ENCODE assay signal across 1 cellular context in genomic region chr7:99833289-99833877, GRCh38.
TF ChIP-seq lines count a peak whose summit lies in the region.

No MANE protein-coding gene starts in this region.

TF ChIP-seq in K562, 482 proteins besides CTCF, POLR2A, EP300 and RAD21 (continued from another document and continues in another):
- TF ChIP-seq TRIM25 (IDR thresholded peaks at IDR 0.05; ENCODE audit: borderline replicate concordance) (no peak), BCL6 (CRISPR knock-in tag; IDR thresholded peaks at IDR 0.05) (no peak), ELF2 (CRISPR knock-in tag; IDR thresholded peaks at IDR 0.05) (no peak), KAT2B (IDR thresholded peaks at IDR 0.05; ENCODE audit: low read depth, low read length) (no peak), CGGBP1 (CRISPR knock-in tag; IDR thresholded peaks at IDR 0.05) (no peak), FOXA1 (IDR thresholded peaks at IDR 0.05; ENCODE audit: borderline replicate concordance) (no peak), SAFB2 (IDR thresholded peaks at IDR 0.05; ENCODE audit: borderline replicate concordance, low read depth, low read length, severe bottlenecking) (no peak), ZNF507 (tag; conservative IDR thresholded peaks at IDR 0.05) (no peak), CLOCK (CRISPR knock-in tag; IDR thresholded peaks at IDR 0.05; ENCODE audit: borderline replicate concordance) (no peak), RFX7 (CRISPR knock-in tag; IDR thresholded peaks at IDR 0.05) (no peak), BRD4 (IDR thresholded peaks at IDR 0.05) (peak; percentile 76), SAFB (IDR thresholded peaks at IDR 0.05; ENCODE audit: borderline replicate concordance, low read depth, low read length) (no peak), PRMT5 (CRISPR knock-in tag; IDR thresholded peaks at IDR 0.05) (no peak), CEBPB (tag; IDR thresholded peaks at IDR 0.05) (peak; percentile 95), ZNF668 (CRISPR knock-in tag; IDR thresholded peaks at IDR 0.05) (no peak), PYGO2 (tag; IDR thresholded peaks at IDR 0.05) (no peak), DNMT1 (IDR thresholded peaks at IDR 0.05) (peak; percentile 42; the same call in 1 of the 2 replicates), XRCC4 (IDR thresholded peaks at IDR 0.05; ENCODE audit: extremely low read depth, insufficient read depth, insufficient read length) (no peak), BRF2 (IDR thresholded peaks at IDR 0.05; ENCODE audit: borderline replicate concordance, insufficient read depth, insufficient read length) (no peak), PTTG1 (tag; IDR thresholded peaks at IDR 0.05; ENCODE audit: low read depth) (no peak), ZNF780A (CRISPR knock-in tag; IDR thresholded peaks at IDR 0.05) (no peak), E4F1 (CRISPR knock-in tag; IDR thresholded peaks at IDR 0.05; ENCODE audit: borderline replicate concordance) (no peak), POLR3G (IDR thresholded peaks at IDR 0.05; ENCODE audit: extremely low read depth, insufficient read length, insufficient replicate concordance) (no peak), ZNF224 (CRISPR knock-in tag; IDR thresholded peaks at IDR 0.05) (no peak), BACH1 (tag; IDR thresholded peaks at IDR 0.05) (no peak; the same call in 1 of the 2 replicates), ZBTB8A (IDR thresholded peaks at IDR 0.05; ENCODE audit: partially characterized antibody) (no peak), RBM39 (optimal IDR thresholded peaks at IDR 0.05; ENCODE audit: low read depth, low read length) (no peak), CREM (IDR thresholded peaks at IDR 0.05; ENCODE audit: low read depth) (peak; percentile 87), KAT7 (CRISPR knock-in tag; IDR thresholded peaks at IDR 0.05; ENCODE audit: borderline replicate concordance) (no peak), TRIM28 (IDR thresholded peaks at IDR 0.05) (no peak; the same call in none of the 2 replicates), MAZ (CRISPR knock-in tag; conservative IDR thresholded peaks at IDR 0.05 in 1 of 2, IDR thresholded peaks at IDR 0.05 in 1 of 2) (peak; percentile 52 to 66; a peak in 2 of 4 replicates), SMAD4 (CRISPR knock-in tag; conservative IDR thresholded peaks at IDR 0.05) (peak; percentile 97), BRCA1 (IDR thresholded peaks at IDR 0.05) (no peak), BRCA1 (CRISPR knock-in tag; IDR thresholded peaks at IDR 0.05) (no peak), DPF2 (IDR thresholded peaks at IDR 0.05) (peak; percentile 99), BCOR (IDR thresholded peaks at IDR 0.05) (peak; percentile 81), ERF (CRISPR knock-in tag; IDR thresholded peaks at IDR 0.05) (no peak), HNRNPLL (IDR thresholded peaks at IDR 0.05; ENCODE audit: low read depth, low read length, poor library complexity, severe bottlenecking) (no peak)
- TF ChIP-seq, protein P1, sequence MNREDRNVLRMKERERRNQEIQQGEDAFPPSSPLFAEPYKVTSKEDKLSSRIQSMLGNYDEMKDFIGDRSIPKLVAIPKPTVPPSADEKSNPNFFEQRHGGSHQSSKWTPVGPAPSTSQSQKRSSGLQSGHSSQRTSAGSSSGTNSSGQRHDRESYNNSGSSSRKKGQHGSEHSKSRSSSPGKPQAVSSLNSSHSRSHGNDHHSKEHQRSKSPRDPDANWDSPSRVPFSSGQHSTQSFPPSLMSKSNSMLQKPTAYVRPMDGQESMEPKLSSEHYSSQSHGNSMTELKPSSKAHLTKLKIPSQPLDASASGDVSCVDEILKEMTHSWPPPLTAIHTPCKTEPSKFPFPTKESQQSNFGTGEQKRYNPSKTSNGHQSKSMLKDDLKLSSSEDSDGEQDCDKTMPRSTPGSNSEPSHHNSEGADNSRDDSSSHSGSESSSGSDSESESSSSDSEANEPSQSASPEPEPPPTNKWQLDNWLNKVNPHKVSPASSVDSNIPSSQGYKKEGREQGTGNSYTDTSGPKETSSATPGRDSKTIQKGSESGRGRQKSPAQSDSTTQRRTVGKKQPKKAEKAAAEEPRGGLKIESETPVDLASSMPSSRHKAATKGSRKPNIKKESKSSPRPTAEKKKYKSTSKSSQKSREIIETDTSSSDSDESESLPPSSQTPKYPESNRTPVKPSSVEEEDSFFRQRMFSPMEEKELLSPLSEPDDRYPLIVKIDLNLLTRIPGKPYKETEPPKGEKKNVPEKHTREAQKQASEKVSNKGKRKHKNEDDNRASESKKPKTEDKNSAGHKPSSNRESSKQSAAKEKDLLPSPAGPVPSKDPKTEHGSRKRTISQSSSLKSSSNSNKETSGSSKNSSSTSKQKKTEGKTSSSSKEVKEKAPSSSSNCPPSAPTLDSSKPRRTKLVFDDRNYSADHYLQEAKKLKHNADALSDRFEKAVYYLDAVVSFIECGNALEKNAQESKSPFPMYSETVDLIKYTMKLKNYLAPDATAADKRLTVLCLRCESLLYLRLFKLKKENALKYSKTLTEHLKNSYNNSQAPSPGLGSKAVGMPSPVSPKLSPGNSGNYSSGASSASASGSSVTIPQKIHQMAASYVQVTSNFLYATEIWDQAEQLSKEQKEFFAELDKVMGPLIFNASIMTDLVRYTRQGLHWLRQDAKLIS (CRISPR knock-in tag; IDR thresholded peaks at IDR 0.05) = peak; percentile 67; the same call in 1 of the 2 replicates
- TF ChIP-seq, protein P2, sequence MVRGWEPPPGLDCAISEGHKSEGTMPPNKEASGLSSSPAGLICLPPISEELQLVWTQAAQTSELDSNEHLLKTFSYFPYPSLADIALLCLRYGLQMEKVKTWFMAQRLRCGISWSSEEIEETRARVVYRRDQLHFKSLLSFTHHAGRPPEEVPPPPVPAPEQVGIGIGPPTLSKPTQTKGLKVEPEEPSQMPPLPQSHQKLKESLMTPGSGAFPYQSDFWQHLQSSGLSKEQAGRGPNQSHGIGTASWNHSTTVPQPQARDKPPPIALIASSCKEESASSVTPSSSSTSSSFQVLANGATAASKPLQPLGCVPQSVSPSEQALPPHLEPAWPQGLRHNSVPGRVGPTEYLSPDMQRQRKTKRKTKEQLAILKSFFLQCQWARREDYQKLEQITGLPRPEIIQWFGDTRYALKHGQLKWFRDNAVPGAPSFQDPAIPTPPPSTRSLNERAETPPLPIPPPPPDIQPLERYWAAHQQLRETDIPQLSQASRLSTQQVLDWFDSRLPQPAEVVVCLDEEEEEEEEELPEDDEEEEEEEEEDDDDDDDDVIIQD (CRISPR knock-in tag; IDR thresholded peaks at IDR 0.05) = no peak
- TF ChIP-seq, protein P3, sequence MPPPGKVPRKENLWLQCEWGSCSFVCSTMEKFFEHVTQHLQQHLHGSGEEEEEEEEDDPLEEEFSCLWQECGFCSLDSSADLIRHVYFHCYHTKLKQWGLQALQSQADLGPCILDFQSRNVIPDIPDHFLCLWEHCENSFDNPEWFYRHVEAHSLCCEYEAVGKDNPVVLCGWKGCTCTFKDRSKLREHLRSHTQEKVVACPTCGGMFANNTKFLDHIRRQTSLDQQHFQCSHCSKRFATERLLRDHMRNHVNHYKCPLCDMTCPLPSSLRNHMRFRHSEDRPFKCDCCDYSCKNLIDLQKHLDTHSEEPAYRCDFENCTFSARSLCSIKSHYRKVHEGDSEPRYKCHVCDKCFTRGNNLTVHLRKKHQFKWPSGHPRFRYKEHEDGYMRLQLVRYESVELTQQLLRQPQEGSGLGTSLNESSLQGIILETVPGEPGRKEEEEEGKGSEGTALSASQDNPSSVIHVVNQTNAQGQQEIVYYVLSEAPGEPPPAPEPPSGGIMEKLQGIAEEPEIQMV (tag; conservative IDR thresholded peaks at IDR 0.05; ENCODE audit: low read depth) = no peak
- TF ChIP-seq, protein P4, sequence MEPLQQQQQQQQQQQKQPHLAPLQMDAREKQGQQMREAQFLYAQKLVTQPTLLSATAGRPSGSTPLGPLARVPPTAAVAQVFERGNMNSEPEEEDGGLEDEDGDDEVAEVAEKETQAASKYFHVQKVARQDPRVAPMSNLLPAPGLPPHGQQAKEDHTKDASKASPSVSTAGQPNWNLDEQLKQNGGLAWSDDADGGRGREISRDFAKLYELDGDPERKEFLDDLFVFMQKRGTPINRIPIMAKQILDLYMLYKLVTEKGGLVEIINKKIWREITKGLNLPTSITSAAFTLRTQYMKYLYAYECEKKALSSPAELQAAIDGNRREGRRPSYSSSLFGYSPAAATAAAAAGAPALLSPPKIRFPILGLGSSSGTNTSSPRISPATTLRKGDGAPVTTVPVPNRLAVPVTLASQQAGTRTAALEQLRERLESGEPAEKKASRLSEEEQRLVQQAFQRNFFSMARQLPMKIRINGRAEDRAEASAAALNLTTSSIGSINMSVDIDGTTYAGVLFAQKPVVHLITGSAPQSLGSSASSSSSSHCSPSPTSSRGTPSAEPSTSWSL (CRISPR knock-in tag; IDR thresholded peaks at IDR 0.05; ENCODE audit: borderline replicate concordance) = no peak
- TF ChIP-seq, protein P5, sequence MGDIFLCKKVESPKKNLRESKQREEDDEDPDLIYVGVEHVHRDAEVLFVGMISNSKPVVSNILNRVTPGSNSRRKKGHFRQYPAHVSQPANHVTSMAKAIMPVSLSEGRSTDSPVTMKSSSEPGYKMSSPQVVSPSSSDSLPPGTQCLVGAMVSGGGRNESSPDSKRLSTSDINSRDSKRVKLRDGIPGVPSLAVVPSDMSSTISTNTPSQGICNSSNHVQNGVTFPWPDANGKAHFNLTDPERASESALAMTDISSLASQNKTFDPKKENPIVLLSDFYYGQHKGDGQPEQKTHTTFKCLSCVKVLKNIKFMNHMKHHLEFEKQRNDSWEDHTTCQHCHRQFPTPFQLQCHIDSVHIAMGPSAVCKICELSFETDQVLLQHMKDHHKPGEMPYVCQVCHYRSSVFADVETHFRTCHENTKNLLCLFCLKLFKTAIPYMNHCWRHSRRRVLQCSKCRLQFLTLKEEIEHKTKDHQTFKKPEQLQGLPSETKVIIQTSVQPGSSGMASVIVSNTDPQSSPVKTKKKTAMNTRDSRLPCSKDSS (IDR thresholded peaks at IDR 0.05; ENCODE audit: low read depth, partially characterized antibody) = no peak
- TF ChIP-seq, protein P6, sequence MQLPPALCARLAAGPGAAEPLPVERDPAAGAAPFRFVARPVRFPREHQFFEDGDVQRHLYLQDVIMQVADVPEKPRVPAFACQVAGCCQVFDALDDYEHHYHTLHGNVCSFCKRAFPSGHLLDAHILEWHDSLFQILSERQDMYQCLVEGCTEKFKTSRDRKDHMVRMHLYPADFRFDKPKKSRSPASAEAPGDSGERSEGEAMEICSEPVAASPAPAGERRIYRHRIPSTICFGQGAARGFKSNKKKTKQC (CRISPR knock-in tag; IDR thresholded peaks at IDR 0.05) = no peak
